In genomic region chr14:24036963-24037657, GRCh38 we compare ENCODE assay signal across 8 cellular contexts. TPM values are rescaled to one million over a fixed set of nuclear protein-coding genes. Genes with fewer than 3 reads are reported as not detected.
DNase-seq lines count a peak whose midpoint lies in the region; ATAC-seq and TF ChIP-seq lines count a peak whose summit lies in the region.
"Not testable (repeated sequence)": the region's sequence is repeated elsewhere in the genome, so short reads cannot be mapped to it uniquely, and the experiment has no call there.

No MANE protein-coding gene starts in this region.

- H4K20me1 ChIP-seq in BLaER1 treated with 17β-estradiol and CSF1 and Interleukin-3, amounts not matched to agents 10 nM and 100 nM = not testable (repeated sequence)

- H3K9me3 Mint-ChIP-seq in naive thymus-derived CD4-positive, alpha-beta T cell = peaks cover 0 to 12% (median 4%) of the 10 kb centered on the region in 11 donors
- H3K9me3 Mint-ChIP-seq in stimulated activated naive B cell treated with anti-CD40 and anti-IgM and Interleukin-4, amounts not matched to agents 10 μg/mL and 1 μg/mL and 100 μg/mL, for 72 hours = not testable (repeated sequence)

- DNase-seq in brain microvascular endothelial cell; cardiac muscle cell (ENCODE audit: low read depth in 1 of 2, low spot score in 1 of 2); naive thymus-derived CD4-positive, alpha-beta T cell; stimulated activated naive B cell treated with anti-CD40 and anti-IgM and Interleukin-4, amounts not matched to agents 10 μg/mL and 1 μg/mL and 100 μg/mL, for 72 hours: not testable (repeated sequence)

- peak overlapping the region in 9 of 11 experiments; percentile 50 to 80 (median 77); a peak in 14 of 22 replicates for H3K27ac ChIP-seq in BLaER1 treated with 17β-estradiol and CSF1 and Interleukin-3, amounts not matched to agents 10 nM and 100 nM
- not testable (repeated sequence) for H3K27ac ChIP-seq in HUES6 (ENCODE audit: low read depth, low read length); brain microvascular endothelial cell
- peak overlapping the region; percentile 75 for H3K27ac ChIP-seq in cardiac muscle cell
- H3K27ac ChIP-seq in naive thymus-derived CD4-positive, alpha-beta T cell (ENCODE audit: low read depth, low read length) = peak overlapping the region; percentile 65

- intact Hi-C loops in naive thymus-derived CD4-positive, alpha-beta T cell (cut with micrococcal nuclease) = loop anchor here (1.0 to 5.0 kb wide), 6 partner anchors 15 to 405 kb away; partner anchors contain the start of genes CARMIL3 (in 1 of the 2), DHRS4L2 (in 1 of the 2) and RABGGTA (in 1 of the 2)

- not testable (repeated sequence) for TF ChIP-seq CTCF in WI38 (IDR thresholded peaks at IDR 0.05; ENCODE audit: low read depth, low read length); brain microvascular endothelial cell (IDR thresholded peaks at IDR 0.05; ENCODE audit: low read depth, low read length, missing control alignments); cardiac muscle cell (IDR thresholded peaks at IDR 0.05; ENCODE audit: low read depth, low read length)

- POLR2A ChIA-PET in naive thymus-derived CD4-positive, alpha-beta T cell (lab: Charles Lee) = not testable (repeated sequence)

- peak overlapping the region; percentile 68 to 95 (median 88) for H3K27ac Mint-ChIP-seq in naive thymus-derived CD4-positive, alpha-beta T cell
- H3K27ac Mint-ChIP-seq in stimulated activated naive B cell treated with anti-CD40 and anti-IgM and Interleukin-4, amounts not matched to agents 10 μg/mL and 1 μg/mL and 100 μg/mL, for 72 hours = peak overlapping the region; percentile 87

- H3K27me3 Mint-ChIP-seq in naive thymus-derived CD4-positive, alpha-beta T cell; stimulated activated naive B cell treated with anti-CD40 and anti-IgM and Interleukin-4, amounts not matched to agents 10 μg/mL and 1 μg/mL and 100 μg/mL, for 72 hours: not testable (repeated sequence)

- in situ Hi-C loops in brain microvascular endothelial cell (cut with HindIII; ENCODE audit: low pct_ligation_motif_present, low sequenced_read_pairs) = not testable (repeated sequence)

- H3K4me1 Mint-ChIP-seq in naive thymus-derived CD4-positive, alpha-beta T cell = peaks cover 6 to 16% (median 10%) of the 10 kb centered on the region in 7 donors
- not testable (repeated sequence) for H3K4me1 Mint-ChIP-seq in stimulated activated naive B cell treated with anti-CD40 and anti-IgM and Interleukin-4, amounts not matched to agents 10 μg/mL and 1 μg/mL and 100 μg/mL, for 72 hours

- CTCF ChIA-PET in naive thymus-derived CD4-positive, alpha-beta T cell (lab: Charles Lee) = not testable (repeated sequence)

- not testable (repeated sequence) for H3K36me3 ChIP-seq in BLaER1 treated with 17β-estradiol and CSF1 and Interleukin-3, amounts not matched to agents 10 nM and 100 nM; HUES6 (ENCODE audit: control insufficient read depth, insufficient read depth, low read length); brain microvascular endothelial cell (replicated peaks); cardiac muscle cell; naive thymus-derived CD4-positive, alpha-beta T cell (ENCODE audit: control insufficient read depth in 2 of 3, insufficient read depth in 3 of 3, low read length in 3 of 3)

- H3K4me1 ChIP-seq in BLaER1 treated with 17β-estradiol and CSF1 and Interleukin-3, amounts not matched to agents 10 nM and 100 nM = peaks cover 9 to 50% (median 22%) of the 10 kb centered on the region in 10 experiments; a peak in 19 of 20 replicates
- H3K4me1 ChIP-seq in HUES6 (ENCODE audit: control insufficient read depth, insufficient read depth, low read length); cardiac muscle cell (ENCODE audit: low read depth); naive thymus-derived CD4-positive, alpha-beta T cell (ENCODE audit: control insufficient read depth in 2 of 2, insufficient read depth in 2 of 2, low read length in 2 of 2): not testable (repeated sequence)

- peaks cover 7 to 18% (median 16%) of the 10 kb centered on the region in 11 experiments; a peak in 21 of 22 replicates for H3K9me3 ChIP-seq in BLaER1 treated with 17β-estradiol and CSF1 and Interleukin-3, amounts not matched to agents 10 nM and 100 nM (replicated peaks in 1 of 11)
- H3K9me3 ChIP-seq in HUES6 (ENCODE audit: control insufficient read depth, insufficient read depth, low read depth, low read length); cardiac muscle cell (ENCODE audit: low read depth); naive thymus-derived CD4-positive, alpha-beta T cell (ENCODE audit: control insufficient read depth in 2 of 3, low read length in 3 of 3): not testable (repeated sequence)

- peak; percentile 20 for ATAC-seq in GM21381 (IDR thresholded peaks at IDR 0.05; ENCODE audit: unreplicated experiment)
- not testable (repeated sequence) for ATAC-seq in naive thymus-derived CD4-positive, alpha-beta T cell
- ATAC-seq in stimulated activated naive B cell treated with anti-CD40 and anti-IgM and Interleukin-4, amounts not matched to agents 10 μg/mL and 1 μg/mL and 100 μg/mL, for 72 hours (replicated peaks) = peak; percentile 18 to 42

- H3K36me3 Mint-ChIP-seq in naive thymus-derived CD4-positive, alpha-beta T cell; stimulated activated naive B cell treated with anti-CD40 and anti-IgM and Interleukin-4, amounts not matched to agents 10 μg/mL and 1 μg/mL and 100 μg/mL, for 72 hours: not testable (repeated sequence)

- peak overlapping the region; percentile 93 to 100 (median 96) for H3K4me3 Mint-ChIP-seq in naive thymus-derived CD4-positive, alpha-beta T cell
- peak overlapping the region; percentile 95 to 99 for H3K4me3 Mint-ChIP-seq in stimulated activated naive B cell treated with anti-CD40 and anti-IgM and Interleukin-4, amounts not matched to agents 10 μg/mL and 1 μg/mL and 100 μg/mL, for 72 hours

- H3K4me3 ChIP-seq in BLaER1 treated with 17β-estradiol and CSF1 and Interleukin-3, amounts not matched to agents 10 nM and 100 nM = peak overlapping the region; percentile 52 to 75 (median 64)
- peak overlapping the region; percentile 91 for H3K4me3 ChIP-seq in HUES6 (ENCODE audit: low read depth, low read length)
- peak overlapping the region; percentile 59 for H3K4me3 ChIP-seq in WI38 (ENCODE audit: low read depth, low read length)
- peak overlapping the region; percentile 60 for H3K4me3 ChIP-seq in brain microvascular endothelial cell (ENCODE audit: low read depth, low read length)
- peak overlapping the region; percentile 40 for H3K4me3 ChIP-seq in cardiac muscle cell
- peak overlapping the region; percentile 80 for H3K4me3 ChIP-seq in naive thymus-derived CD4-positive, alpha-beta T cell (ENCODE audit: low read length)

- not testable (repeated sequence) for H3K27me3 ChIP-seq in BLaER1 treated with 17β-estradiol and CSF1 and Interleukin-3, amounts not matched to agents 10 nM and 100 nM; HUES6 (ENCODE audit: control insufficient read depth, insufficient read depth, low read length); brain microvascular endothelial cell (replicated peaks); cardiac muscle cell; naive thymus-derived CD4-positive, alpha-beta T cell (ENCODE audit: control insufficient read depth in 2 of 2, insufficient read depth in 2 of 2, low read length in 2 of 2)

- H3K4me2 ChIP-seq in BLaER1 treated with 17β-estradiol and CSF1 and Interleukin-3, amounts not matched to agents 10 nM and 100 nM = peak overlapping the region; percentile 81 to 96 (median 90)

- peak overlapping the region; percentile 71 to 82 (median 79); a peak in 20 of 22 replicates for H3K9ac ChIP-seq in BLaER1 treated with 17β-estradiol and CSF1 and Interleukin-3, amounts not matched to agents 10 nM and 100 nM
- H3K9ac ChIP-seq in HUES6 (ENCODE audit: low read length) = not testable (repeated sequence)

RNA-seq across cellular contexts. Expression of gene CARMIL3, which starts 14.7 kb away (rescaled TPM):
- 0.06 and 0.85 TPM in 2 replicates for total RNA-seq in cardiac muscle cell
- 0.05 and 0.22 TPM in 2 replicates for polyA plus RNA-seq in cardiac muscle cell
- total RNA-seq in naive thymus-derived CD4-positive, alpha-beta T cell = 1 to 10 TPM in 2 of 5 experiments, under 1 TPM in 3; 0.08 to 1.7 (median 0.27) TPM
- not detected for polyA plus RNA-seq in naive thymus-derived CD4-positive, alpha-beta T cell

RNA-seq across cellular contexts. Expression of gene CPNE6, which starts 34.3 kb away (rescaled TPM):
- 0.12 TPM in 1 of 2 replicates, not detected in the other for total RNA-seq in cardiac muscle cell
- 0.43 and 0.96 TPM in 2 replicates for polyA plus RNA-seq in cardiac muscle cell
- under 1 TPM in 1 of 5 experiments, not detected in 4; 0.12 TPM for total RNA-seq in naive thymus-derived CD4-positive, alpha-beta T cell
- polyA plus RNA-seq in naive thymus-derived CD4-positive, alpha-beta T cell = not detected

RNA-seq across cellular contexts. Expression of gene DHRS4L2, which starts 48.4 kb away (rescaled TPM):
- total RNA-seq in cardiac muscle cell = 13.7 and 17.0 TPM in 2 replicates
- 23.7 and 33.1 TPM in 2 replicates for polyA plus RNA-seq in cardiac muscle cell
- 10 to 100 TPM; 11.0 to 25.7 (median 16.8) TPM for total RNA-seq in naive thymus-derived CD4-positive, alpha-beta T cell
- 10 to 100 TPM; 11.7 to 21.0 TPM for polyA plus RNA-seq in naive thymus-derived CD4-positive, alpha-beta T cell

RNA-seq across cellular contexts. Expression of gene PCK2, which starts 57.0 kb away (rescaled TPM):
- 11.2 and 18.9 TPM in 2 replicates for total RNA-seq in cardiac muscle cell
- polyA plus RNA-seq in cardiac muscle cell = 12.2 and 20.0 TPM in 2 replicates
- total RNA-seq in naive thymus-derived CD4-positive, alpha-beta T cell = 10 to 100 TPM in 4 of 5 experiments, 1 to 10 TPM in 1; 9.1 to 56.2 (median 14.4) TPM
- polyA plus RNA-seq in naive thymus-derived CD4-positive, alpha-beta T cell = 10 to 100 TPM in 1 of 2 donors, 1 to 10 TPM in 1; 7.2 to 14.5 TPM

Comparison
In these comparisons a context has a peak if more than half of its experiments do, and no peak if none do; other contexts are left out.
1. H3K4me3 ChIP-seq: peak in every context shown above with its lines; median percentile 91 in HUES6; 80 in naive thymus-derived CD4-positive, alpha-beta T cell; 64 in BLaER1 treated with 17β-estradiol and CSF1 and Interleukin-3, amounts not matched to agents 10 nM and 100 nM; 60 in brain microvascular endothelial cell; 59 in WI38; 40 in cardiac muscle cell.